ENCODE assay signal across 1 cellular context in the genomic region with DNA sequence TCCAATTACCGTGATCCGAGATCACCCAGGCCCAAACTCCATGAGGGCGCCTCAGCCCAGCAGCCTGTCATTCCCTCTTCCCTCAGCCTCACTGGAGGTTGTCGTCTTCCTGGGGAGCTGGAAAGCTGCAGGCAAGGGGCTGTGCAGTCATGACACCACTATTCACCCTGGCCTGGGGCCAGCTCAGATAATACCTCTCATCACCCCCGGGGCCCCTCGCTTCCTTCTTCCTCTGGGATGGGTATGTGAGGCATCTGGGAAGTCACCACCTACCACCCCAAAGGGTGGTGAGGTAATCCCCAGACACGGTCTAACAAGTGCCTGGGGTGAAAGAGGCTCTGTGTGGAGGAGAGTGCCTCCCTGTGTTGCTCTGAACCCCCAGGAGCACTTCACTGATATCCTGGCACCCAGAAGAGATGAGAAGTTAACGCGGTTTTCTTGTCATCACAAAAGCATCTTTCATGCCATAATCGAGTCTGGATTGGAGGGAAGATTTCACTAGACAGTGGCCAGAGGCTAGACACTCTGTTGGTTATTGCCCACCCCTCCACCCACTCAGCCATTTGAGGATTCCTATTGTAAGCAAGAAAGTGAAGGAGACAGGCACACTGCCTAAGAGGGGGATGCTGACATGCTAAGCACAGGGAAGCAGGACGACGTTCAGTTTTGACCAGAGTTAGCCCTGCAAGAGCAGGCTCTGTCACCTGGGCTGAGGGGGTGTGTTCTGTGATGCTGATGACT.
TF ChIP-seq lines count a peak whose summit lies in the region.

No MANE protein-coding gene starts in this region.

TF ChIP-seq in H1, 55 proteins besides CTCF, POLR2A, EP300 and RAD21:
- TF ChIP-seq GABPA (IDR thresholded peaks at IDR 0.05; ENCODE audit: borderline replicate concordance, insufficient read depth, low read length) (no peak), CBX8 (IDR thresholded peaks at IDR 0.05; ENCODE audit: borderline replicate concordance, low read depth, low read length) (no peak), ATF2 (IDR thresholded peaks at IDR 0.05; ENCODE audit: low read length) (peak; percentile 44; the same call in 1 of the 2 replicates)
